ENCODE assay signal across 8 cellular contexts in the genomic region with DNA sequence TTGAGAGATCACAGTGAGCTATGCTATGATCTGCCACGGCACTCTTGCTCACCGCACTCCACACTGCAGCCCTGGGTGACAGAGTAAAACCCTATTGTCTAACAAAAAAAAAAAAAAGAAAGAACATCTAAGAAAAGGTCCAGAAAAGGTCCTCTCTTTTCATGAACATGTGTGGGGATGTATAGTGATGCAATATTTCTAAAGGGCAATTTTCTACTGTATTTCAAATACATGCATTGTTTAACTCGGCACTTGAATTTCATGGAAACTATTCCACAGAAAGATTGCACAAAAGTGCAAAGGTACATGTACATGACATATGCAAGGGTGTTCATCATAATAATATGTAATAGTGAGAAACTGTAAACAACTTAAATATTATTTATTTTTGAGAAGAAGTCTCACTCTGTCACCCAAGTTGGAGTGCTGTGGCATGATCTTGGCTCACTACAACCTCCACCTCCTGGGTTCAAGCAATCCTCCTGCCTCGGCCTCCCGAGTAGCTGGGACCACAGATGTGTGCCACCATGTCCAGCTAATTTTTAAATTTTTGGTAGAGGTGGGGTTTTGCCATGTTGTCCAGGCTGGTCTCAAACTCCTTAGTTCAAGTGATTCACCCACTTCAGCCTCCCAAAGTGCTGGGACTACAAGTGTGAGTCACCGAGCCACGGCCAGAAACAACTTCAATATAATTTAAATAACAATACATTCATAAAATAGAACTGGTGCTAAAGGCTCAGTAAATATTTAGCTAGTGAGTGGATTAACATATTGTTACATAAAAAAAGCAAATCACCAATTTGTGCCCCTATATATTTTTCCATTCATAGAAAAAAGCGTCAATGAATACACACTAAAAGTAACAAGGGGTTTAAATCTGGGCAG. TPM values are rescaled to one million over a fixed set of nuclear protein-coding genes. Genes with fewer than 3 reads are reported as not detected.
DNase-seq lines count a peak whose midpoint lies in the region; ATAC-seq, FAIRE-seq and TF ChIP-seq lines count a peak whose summit lies in the region.
"Had no signal": no experiment of that assay in that cellular context is flagged by ENCODE, and none has a peak within 500 bp of the region (broad histone marks: within the 10 kb centered on the region; RNA-seq: fewer than 3 reads in every experiment).

No MANE protein-coding gene starts in this region.

- 0 out of 2 replicates have a peak overlapping the region, but pooled peaks have one; percentile 91 for H3K4me3 ChIP-seq in MM.1S (ENCODE audit: low read length)
- no peak overlapping the region for H3K4me3 ChIP-seq in bronchial epithelial cell (ENCODE audit: low read depth, low read length)
- no peak overlapping the region for H3K4me3 ChIP-seq in psoas muscle
- no peak overlapping the region for H3K4me3 ChIP-seq in SJCRH30

- peaks cover 12% of the 10 kb centered on the region; the same call in 1 of the 2 replicates for H4K20me1 ChIP-seq in MM.1S (ENCODE audit: insufficient read depth, low read length)

- intact Hi-C loops in psoas muscle (cut with DNase I) = no loop called here

- H2AFZ ChIP-seq in MM.1S (ENCODE audit: low read length) = peak overlapping the region; percentile 80; the same call in 1 of the 2 replicates

- 0 out of 2 replicates have a peak, but pooled peaks cover 13% of the 10 kb centered on the region for H3K4me1 ChIP-seq in MM.1S (ENCODE audit: low read length)
- peaks cover 23% of the 10 kb centered on the region for H3K4me1 ChIP-seq in psoas muscle
- H3K4me1 ChIP-seq in SJCRH30 = peaks cover 18% of the 10 kb centered on the region

- no peak for FAIRE-seq in bronchial epithelial cell (lab: Jason Lieb, UNC)

- H3K9me3 ChIP-seq in MM.1S (replicated peaks; ENCODE audit: insufficient read depth, low read length) (no peaks in the 10 kb centered on the region), psoas muscle (no peaks in the 10 kb centered on the region), SJCRH30 (replicated peaks) (no peaks in the 10 kb centered on the region)
- H3K9me3 ChIP-seq: sigmoid colon had no signal

- 90 to 94% (median 92%) methylated on average over 8 of the region's 8 CpGs for WGBS in psoas muscle, 3 donors

- peak overlapping the region; percentile 50; the same call in 1 of the 2 replicates for H3K4me2 ChIP-seq in MM.1S (ENCODE audit: low read depth, low read length)

- peak; percentile 72 for DNase-seq in EL
- DNase-seq in MM.1S = no peak
- peak; percentile 84 for DNase-seq in bronchial epithelial cell (ENCODE audit: low read depth)
- DNase-seq in psoas muscle = no peak
- DNase-seq in superior temporal gyrus (ENCODE audit: extremely low spot score) = no peak
- DNase-seq in NCI-H2029 treated with DMSO at 0.1 percent for 48 hours (lab: John Stamatoyannopoulos, UW) = no peak
- DNase-seq in SJCRH30 = no peak

- H3K27ac ChIP-seq in MM.1S (ENCODE audit: low read length) = no peak overlapping the region
- H3K27ac ChIP-seq in psoas muscle = peak overlapping the region; percentile 99
- no peak overlapping the region for H3K27ac ChIP-seq in SJCRH30

- no peak for ATAC-seq in psoas muscle

- H3K79me2 ChIP-seq in MM.1S (ENCODE audit: low read length) = peaks cover 37% of the 10 kb centered on the region

- H3K36me3 ChIP-seq in MM.1S (replicated peaks; ENCODE audit: insufficient read depth, low read length) (no peaks in the 10 kb centered on the region), bronchial epithelial cell (ENCODE audit: control insufficient read depth, insufficient read depth, low read length) (no peaks in the 10 kb centered on the region), psoas muscle (ENCODE audit: insufficient read depth in 1 of 2, low read depth in 1 of 2) (no peaks in the 10 kb centered on the region), SJCRH30 (peaks cover 12% of the 10 kb centered on the region)
- H3K36me3 ChIP-seq: sigmoid colon had no signal

- TF ChIP-seq CTCF in MM.1S (IDR thresholded peaks at IDR 0.05; ENCODE audit: low read length) (no peak), bronchial epithelial cell (IDR thresholded peaks at IDR 0.05; ENCODE audit: insufficient read depth, low read length, severe bottlenecking) (no peak), psoas muscle (IDR thresholded peaks at IDR 0.05) (no peak)

- H3K27me3 ChIP-seq in MM.1S (replicated peaks; ENCODE audit: insufficient read depth, low read length) (no peaks in the 10 kb centered on the region), bronchial epithelial cell (ENCODE audit: control insufficient read depth, insufficient read depth, low read length) (no peaks in the 10 kb centered on the region), psoas muscle (ENCODE audit: insufficient read depth in 3 of 3, low read length in 2 of 3) (no peaks in the 10 kb centered on the region), SJCRH30 (no peaks in the 10 kb centered on the region)
- H3K27me3 ChIP-seq: sigmoid colon had no signal

- H3F3A ChIP-seq in MM.1S (ENCODE audit: insufficient read depth, low read length) = no peaks in the 10 kb centered on the region

- no peak overlapping the region for H3K9ac ChIP-seq in MM.1S (ENCODE audit: low read length)

- no peaks in the 10 kb centered on the region for H3K9me2 ChIP-seq in MM.1S (replicated peaks; ENCODE audit: insufficient read depth, low read length)

RNA-seq across cellular contexts. Expression of a gene that starts 1.3 kb away (rescaled TPM):
- total RNA-seq in bronchial epithelial cell (7.8 and 10.0 TPM in 2 replicates), psoas muscle (10 to 100 TPM; 14.9 to 57.5 (median 32.1) TPM)
- 10 to 100 TPM; 14.7 to 32.2 (median 15.5) TPM for polyA plus RNA-seq in psoas muscle
- total RNA-seq in SJCRH30 (2014; rRNA removed; shearing (Covaris generic)) = 61.0 and 63.0 TPM in 2 replicates

RNA-seq across cellular contexts. Expression of a gene that starts 11.4 kb away (rescaled TPM):
- 30.0 and 37.3 TPM in 2 replicates for total RNA-seq in bronchial epithelial cell
- 10 to 100 TPM; 22.0 to 29.8 (median 26.8) TPM for total RNA-seq in psoas muscle
- polyA plus RNA-seq in psoas muscle = 10 to 100 TPM; 13.9 to 24.9 (median 14.6) TPM
- 72.6 and 81.6 TPM in 2 replicates for total RNA-seq in SJCRH30 (2014; rRNA removed; shearing (Covaris generic))

RNA-seq across cellular contexts. Expression of a gene that starts 20.7 kb away (rescaled TPM):
- total RNA-seq in bronchial epithelial cell = 56.3 and 56.6 TPM in 2 replicates
- total RNA-seq in psoas muscle = 10 to 100 TPM; 38.7 to 86.1 (median 64.4) TPM
- polyA plus RNA-seq in psoas muscle = 10 to 100 TPM; 25.8 to 77.5 (median 54.1) TPM
- 225 and 242 TPM in 2 replicates for total RNA-seq in SJCRH30 (2014; rRNA removed; shearing (Covaris generic))

Comparison
In these comparisons a context has a peak if more than half of its experiments do, and no peak if none do; other contexts are left out.
1. DNase-seq: peak in EL (single experiment) and bronchial epithelial cell (single experiment); none in MM.1S (single experiment), psoas muscle (0 of 2), superior temporal gyrus (single experiment), NCI-H2029 treated with DMSO at 0.1 percent for 48 hours (single experiment) and SJCRH30 (0 of 2).